27 cellular contexts compared by ENCODE assay signal in genomic region chr4:91485415-91485814, GRCh38.
"Had no signal": no experiment of that assay in that cellular context is flagged by ENCODE, and none has a peak within 500 bp of the region (broad histone marks: within the 10 kb centered on the region; RNA-seq: fewer than 3 reads in every experiment).

No MANE protein-coding gene starts in this region.

- DNase-seq: activated B cell treated with CpG ODN at 0.5 μM for 24 hours; activated CD4-positive, alpha-beta T cell treated with anti-CD3 and anti-CD28 coated beads for 48 hours; activated CD4-positive, alpha-beta T cell treated with anti-CD3 and anti-CD28 coated beads, Interleukin-2, amount 50 U/mL, for 1 hour; activated CD4-positive, alpha-beta T cell treated with anti-CD3 and anti-CD28 coated beads, Interleukin-2, amount 50 U/mL, for 48 hours; activated CD8-positive, alpha-beta memory T cell treated with anti-CD3 and anti-CD28 coated beads for 24 hours; activated CD8-positive, alpha-beta T cell treated with anti-CD3 and anti-CD28 coated beads for 36 hours; activated effector memory CD4-positive, alpha-beta T cell treated with Interleukin-2 at 50 U/mL for 16 hours; activated gamma-delta T cell treated with Interleukin-2 at 50 U/mL for 16 hours; activated naive CD4-positive, alpha-beta T cell treated with anti-CD3 and anti-CD28 coated beads, Interleukin-2, amount 50 U/mL, for 16 hours; activated naive CD4-positive, alpha-beta T cell treated with Interleukin-2 at 50 U/mL for 16 hours; activated T-cell treated with anti-CD3 and anti-CD28 coated beads, Interleukin-2, amount 50 U/mL, for 4 hours; amniotic stem cell; anterior cingulate cortex; brain microvascular endothelial cell; cerebellar nuclear complex; colonic mucosa; effector CD8-positive, alpha-beta T cell; esophagus squamous epithelium; foreskin melanocyte; T-helper 1 cell; T-helper 17 cell; T1000; WERI-Rb-1 had no signal

- ATAC-seq: activated CD4-positive, CD25-positive, alpha-beta regulatory T cell treated with anti-CD3 and anti-CD28 coated beads, Interleukin-2, amount 50 U/mL, for 24 hours; activated CD8-positive, alpha-beta T cell treated with anti-CD3 and anti-CD28 coated beads for 36 hours; activated T-cell treated with anti-CD3 and anti-CD28 coated beads, Interleukin-2, amount 50 U/mL, for 4 hours; activated T-helper 17 cell treated with anti-CD3 and anti-CD28 coated beads, Interleukin-2, amount 50 U/mL, for 72 hours; gastroesophageal sphincter; T-helper 17 cell had no signal

- H3K27me3 ChIP-seq: brain microvascular endothelial cell, colonic mucosa, esophagus squamous epithelium, gastroesophageal sphincter had no signal

- H3K27ac ChIP-seq: brain microvascular endothelial cell, colonic mucosa, epithelial cell of prostate, esophagus squamous epithelium, gastroesophageal sphincter, WERI-Rb-1 had no signal

- H3K4me1 ChIP-seq: colonic mucosa, esophagus squamous epithelium, gastroesophageal sphincter had no signal

- H3K4me3 ChIP-seq: colonic mucosa, esophagus squamous epithelium, gastroesophageal sphincter had no signal

- H3K9me3 ChIP-seq: colonic mucosa, esophagus squamous epithelium, gastroesophageal sphincter had no signal

- H3K36me3 ChIP-seq: brain microvascular endothelial cell, colonic mucosa, esophagus squamous epithelium, gastroesophageal sphincter, WERI-Rb-1 had no signal
